Comparison of ENCODE assay signal across 28 cellular contexts in the genomic region with DNA sequence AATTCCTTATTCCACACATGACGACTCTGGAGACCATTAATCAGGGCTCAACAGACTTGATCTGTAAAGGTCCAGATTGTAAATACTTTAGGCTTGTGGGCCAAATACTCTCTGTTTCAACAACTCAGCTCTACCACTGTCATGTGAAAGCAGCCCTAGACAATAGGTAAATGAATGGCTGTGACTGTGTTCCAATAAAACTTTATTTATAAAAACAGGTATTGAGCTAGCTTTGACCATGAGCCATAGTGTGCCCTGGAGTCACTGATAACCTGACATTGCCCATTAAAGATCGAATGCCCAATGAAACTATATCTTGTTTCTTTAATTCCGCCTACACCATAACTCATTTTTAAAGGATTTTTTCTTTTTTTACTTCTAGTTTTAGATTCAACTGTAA.
"Had no signal": no experiment of that assay in that cellular context is flagged by ENCODE, and none has a peak within 500 bp of the region (broad histone marks: within the 10 kb centered on the region; RNA-seq: fewer than 3 reads in every experiment).

No MANE protein-coding gene starts in this region.

- H2AFZ ChIP-seq: neural progenitor cell, parathyroid adenoma had no signal

- H3K4me1 ChIP-seq: neural progenitor cell, parathyroid adenoma, psoas muscle, right lobe of liver, sigmoid colon, stomach, thyroid gland, upper lobe of left lung, vagina had no signal

- H3K27ac Mint-ChIP-seq: naive thymus-derived CD4-positive, alpha-beta T cell; natural killer cell; neural progenitor cell; progenitor cell of endocrine pancreas; stimulated activated naive B cell treated with anti-CD40 and anti-IgM and Interleukin-4, amounts not matched to agents 10 μg/mL and 1 μg/mL and 100 μg/mL, for 72 hours; stimulated activated naive CD8-positive, alpha-beta T cell treated with anti-CD3 and anti-CD28 coated beads, Interleukin-15, Interleukin-2, amounts not matched to agents 100 ng/mL and 50 ng/mL, for 24 hours had no signal

- H3K9me3 Mint-ChIP-seq: naive thymus-derived CD4-positive, alpha-beta T cell; natural killer cell; neural progenitor cell; stimulated activated naive CD8-positive, alpha-beta T cell treated with anti-CD3 and anti-CD28 coated beads, Interleukin-15, Interleukin-2, amounts not matched to agents 100 ng/mL and 50 ng/mL, for 24 hours had no signal

- FAIRE-seq: small intestine, urothelium cell line had no signal

- H3K36me3 Mint-ChIP-seq: naive thymus-derived CD4-positive, alpha-beta T cell; natural killer cell; neural progenitor cell; stimulated activated naive B cell treated with anti-CD40 and anti-IgM and Interleukin-4, amounts not matched to agents 10 μg/mL and 1 μg/mL and 100 μg/mL, for 72 hours had no signal

- H3K4me3 Mint-ChIP-seq: naive thymus-derived CD4-positive, alpha-beta T cell; natural killer cell; neural progenitor cell; stimulated activated naive B cell treated with anti-CD40 and anti-IgM and Interleukin-4, amounts not matched to agents 10 μg/mL and 1 μg/mL and 100 μg/mL, for 72 hours; stimulated activated naive CD8-positive, alpha-beta T cell treated with anti-CD3 and anti-CD28 coated beads, Interleukin-15, Interleukin-2, amounts not matched to agents 100 ng/mL and 50 ng/mL, for 24 hours had no signal

- H3K27me3 Mint-ChIP-seq: progenitor cell of endocrine pancreas had no signal

- H3K27me3 ChIP-seq: neural progenitor cell, ovary, right lobe of liver, sigmoid colon, thyroid gland, tibial nerve, upper lobe of left lung, vagina had no signal

- H3K4me2 ChIP-seq: neural progenitor cell had no signal

- H3K36me3 ChIP-seq: neural progenitor cell, ovary, right lobe of liver, sigmoid colon, stomach, thoracic aorta, thyroid gland, tibial nerve, upper lobe of left lung, vagina had no signal

- H3K79me2 ChIP-seq: parathyroid adenoma had no signal

- H3K4me3 ChIP-seq: neural progenitor cell, ovary, psoas muscle, right lobe of liver, sigmoid colon, stomach, thoracic aorta, thyroid gland, tibial nerve, upper lobe of left lung, vagina had no signal

- DNase-seq: naive thymus-derived CD4-positive, alpha-beta T cell; natural killer cell; occipital lobe; ovary; posterior cingulate gyrus; psoas muscle; right cardiac atrium; right lobe of liver; sigmoid colon; small intestine; stimulated activated CD4-positive, alpha-beta T cell treated with anti-CD3 and anti-CD28 coated beads, Interleukin-15, amount 100 ng/mL, for 24 hours; stimulated activated CD4-positive, alpha-beta T cell treated with anti-CD3 and anti-CD28 coated beads, Interleukin-2, amount 100 ng/mL, for 24 hours; stimulated activated CD4-positive, alpha-beta T cell treated with anti-CD3 and anti-CD28 coated beads, Interleukin-2, amount 100 ng/mL, for 48 hours; stimulated activated CD4-positive, alpha-beta T cell treated with anti-CD3 and anti-CD28 coated beads, Interleukin-4, amount 100 ng/mL, for 4 hours; stimulated activated CD8-positive, alpha-beta memory T cell treated with anti-CD3 and anti-CD28 coated beads, Interleukin-4, amount 100 ng/mL, for 48 hours; stimulated activated naive B cell treated with anti-CD40 and anti-IgM and Interleukin-4, amounts not matched to agents 10 μg/mL and 1 μg/mL and 100 μg/mL, for 72 hours; stimulated activated naive CD4-positive, alpha-beta T cell treated with Interleukin-2 at 50 U/mL for 16 hours; stomach; thyroid gland; upper lobe of left lung had no signal

- H3K4me1 Mint-ChIP-seq: naive thymus-derived CD4-positive, alpha-beta T cell; natural killer cell; neural progenitor cell; stimulated activated naive B cell treated with anti-CD40 and anti-IgM and Interleukin-4, amounts not matched to agents 10 μg/mL and 1 μg/mL and 100 μg/mL, for 72 hours had no signal

- H3K27ac ChIP-seq: neural progenitor cell, ovary, parathyroid adenoma, psoas muscle, right lobe of liver, sigmoid colon, stomach, thoracic aorta, thyroid gland, tibial nerve, upper lobe of left lung, vagina had no signal

- H3K9me3 ChIP-seq: ovary, psoas muscle, right lobe of liver, sigmoid colon, stomach, thoracic aorta, thyroid gland, tibial nerve, upper lobe of left lung, vagina had no signal

- ATAC-seq: naive thymus-derived CD4-positive, alpha-beta T cell; natural killer cell; psoas muscle; right cardiac atrium; right lobe of liver; stimulated activated naive B cell treated with anti-CD40 and anti-IgM and Interleukin-4, amounts not matched to agents 10 μg/mL and 1 μg/mL and 100 μg/mL, for 72 hours had no signal

- H3K9ac ChIP-seq: neural progenitor cell, parathyroid adenoma had no signal
